8 cellular contexts compared by ENCODE assay signal in the genomic region with DNA sequence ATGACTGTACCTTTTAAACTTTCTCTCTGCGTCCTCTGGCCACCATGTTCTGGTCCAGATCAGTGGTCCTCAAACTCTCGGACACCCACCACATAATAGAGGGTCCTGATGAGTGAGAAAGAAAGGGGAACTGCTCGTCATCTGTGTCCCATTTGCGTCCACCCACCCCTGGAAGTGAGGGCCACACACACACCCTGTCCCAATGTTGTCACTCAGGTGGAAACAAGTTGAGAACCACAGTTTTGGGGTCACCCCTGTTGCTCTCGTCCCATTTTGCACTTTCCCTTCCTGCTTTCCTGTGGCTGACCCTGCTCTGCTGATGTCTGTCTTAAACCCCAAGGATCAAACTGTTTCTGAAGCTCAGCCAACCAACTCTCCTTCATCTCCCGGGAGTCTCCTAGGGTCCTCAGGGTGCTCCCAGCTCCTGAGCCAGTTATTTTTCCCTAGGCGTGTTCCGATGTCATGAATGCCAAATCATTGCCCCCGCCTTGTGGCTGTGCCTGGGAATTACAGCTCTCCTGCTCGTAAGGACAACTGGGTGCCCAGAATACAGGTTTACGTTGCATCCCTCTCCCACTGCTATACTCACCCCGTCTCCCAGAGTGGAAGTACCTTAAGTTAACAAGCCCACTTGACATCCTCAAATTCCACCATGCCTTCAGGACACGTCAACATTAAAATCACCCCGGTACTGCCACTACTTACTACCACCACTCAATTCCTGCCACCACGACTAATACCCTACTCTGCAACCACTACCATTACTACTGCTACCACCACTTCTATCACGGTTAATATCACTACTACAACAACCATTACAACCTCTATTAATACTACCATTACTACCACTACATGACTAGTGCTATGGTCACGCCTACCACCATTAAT. TPM values are rescaled to one million over a fixed set of nuclear protein-coding genes. Genes with fewer than 3 reads are reported as not detected.
A peak's percentile ranks its signal among the peaks of the same experiment; 100 is the strongest.
DNase-seq lines count a peak whose midpoint lies in the region; ATAC-seq and TF ChIP-seq lines count a peak whose summit lies in the region.

No MANE protein-coding gene starts in this region.

- CTCF ChIA-PET in Calu3 (lab: Charles Lee) (interaction anchor here (0.6 to 3.5 kb wide), 33 partner anchors 10 to 280 kb away, joined by 3 to 75 read pairs (median 6); partner anchors contain the start of genes HNF1B and SYNRG), Panc1 (lab: Charles Lee) (interaction anchor here (0.6 to 0.9 kb wide), 2 partner anchors 18 to 121 kb away, joined by 3 to 11 read pairs; no protein-coding TSS in a partner anchor)

- H3K27ac Mint-ChIP-seq in Calu3 (ENCODE audit: unreplicated experiment) (peak overlapping the region; percentile 3), brain (no peak overlapping the region)

- POLR2A ChIA-PET in Panc1 (lab: Charles Lee) = interaction anchor here (0.6 kb wide), 1 partner anchor 9 kb away, joined by 4 read pairs; no protein-coding TSS in a partner anchor

- 49% methylated on average over 17 of the region's 17 CpGs for WGBS in suprapubic skin

- H3K27me3 Mint-ChIP-seq in Calu3 (ENCODE audit: unreplicated experiment) (no peaks in the 10 kb centered on the region), brain (peaks cover 16% of the 10 kb centered on the region)

- in situ Hi-C loops in Panc1 (cut with HindIII; ENCODE audit: low pct_unique_long_range_greater_than_20kb, low sequenced_read_pairs) = no loop called here

- TF ChIP-seq EP300 in suprapubic skin (IDR thresholded peaks at IDR 0.05) = no peak

- peaks cover 26% of the 10 kb centered on the region for H3K4me1 Mint-ChIP-seq in Calu3 (ENCODE audit: low read depth, unreplicated experiment)
- H3K4me1 Mint-ChIP-seq in brain = no peaks in the 10 kb centered on the region

- no peak overlapping the region for H3K27ac ChIP-seq in Panc1 (ENCODE audit: low read length)
- no peak overlapping the region for H3K27ac ChIP-seq in suprapubic skin

- BruUV-seq in Calu3 (replicated peaks; lab: Mats Ljungman, UMichigan) (no TSS peak), Panc1 (replicated peaks; lab: Mats Ljungman, UMichigan) (no TSS peak)

- H3K27me3 ChIP-seq in Panc1 (ENCODE audit: control insufficient read depth, insufficient read depth, low read length) (no peaks in the 10 kb centered on the region), suprapubic skin (peaks cover 20% of the 10 kb centered on the region)

- H3K36me3 ChIP-seq in Panc1 (ENCODE audit: control insufficient read depth, insufficient read depth, low read length) (no peaks in the 10 kb centered on the region), suprapubic skin (no peaks in the 10 kb centered on the region)

- H3K9me3 ChIP-seq in Panc1 (ENCODE audit: control insufficient read depth, insufficient read depth, low read depth, low read length) (no peaks in the 10 kb centered on the region), suprapubic skin (no peaks in the 10 kb centered on the region)

- peaks cover 2% of the 10 kb centered on the region for H3K9me3 Mint-ChIP-seq in Calu3 (ENCODE audit: low read depth, unreplicated experiment)
- H3K9me3 Mint-ChIP-seq in brain = peaks cover 0 to 7% (median 0%) of the 10 kb centered on the region in 5 experiments

- peak; percentile 100 for TF ChIP-seq CTCF in Calu3 (IDR thresholded peaks at IDR 0.05; ENCODE audit: unreplicated experiment)
- TF ChIP-seq CTCF in Panc1 (IDR thresholded peaks at IDR 0.05) = peak; percentile 72
- TF ChIP-seq CTCF in brain (conservative IDR thresholded peaks at IDR 0.05) = peak; percentile 62 to 74
- TF ChIP-seq CTCF in suprapubic skin (IDR thresholded peaks at IDR 0.05) = peak; percentile 23 to 60

- H3K4me3 Mint-ChIP-seq in Calu3 (ENCODE audit: low read depth, unreplicated experiment) (no peak overlapping the region), brain (no peak overlapping the region)

- ATAC-seq in Panc1 = peak; percentile 60; the same call in 1 of the 2 replicates
- ATAC-seq in HG03571 (IDR thresholded peaks at IDR 0.05; ENCODE audit: unreplicated experiment) = no peak
- no peak for ATAC-seq in GM19455 (IDR thresholded peaks at IDR 0.05; ENCODE audit: unreplicated experiment)

- H3K4me1 ChIP-seq in Panc1 (ENCODE audit: control insufficient read depth, insufficient read depth, low read length) (no peaks in the 10 kb centered on the region), suprapubic skin (no peaks in the 10 kb centered on the region)

- DNase-seq in Calu3 (peak; percentile 98), HuH-7 (ENCODE audit: low spot score) (peak; percentile 56), Panc1 (ENCODE audit: low read depth, low spot score) (peak; percentile 30), kidney tubule cell (ENCODE audit: low spot score) (peak; percentile 78), suprapubic skin (ENCODE audit: low spot score in 2 of 2) (no peak)

- intact Hi-C loops in Calu3 (cut with micrococcal nuclease; ENCODE audit: unreplicated experiment) (loop anchor here (1.0 to 2.0 kb wide), 5 partner anchors 12 to 121 kb away; no protein-coding TSS in a partner anchor), Panc1 (cut with micrococcal nuclease; ENCODE audit: unreplicated experiment) (loop anchor here (10.0 kb wide), 1 partner anchor 116 kb away; no protein-coding TSS in a partner anchor)

- H3K36me3 Mint-ChIP-seq in Calu3 (ENCODE audit: insufficient read depth, unreplicated experiment) = no peaks in the 10 kb centered on the region
- no peaks in the 10 kb centered on the region for H3K36me3 Mint-ChIP-seq in brain

- no peak for TF ChIP-seq POLR2A in suprapubic skin (IDR thresholded peaks at IDR 0.05)

- H3K4me3 ChIP-seq in Panc1 (ENCODE audit: low read depth in 2 of 2, low read length in 2 of 2) = no peak overlapping the region
- no peak overlapping the region for H3K4me3 ChIP-seq in suprapubic skin

RNA-seq across cellular contexts. Expression of gene HNF1B, which starts 26.0 kb away (rescaled TPM):
- total RNA-seq in Calu3 (2022) (127 and 130 TPM in 2 replicates), Panc1 (2021; ENCODE audit: unreplicated experiment) (not detected), suprapubic skin (not detected)
- not detected for polyA plus RNA-seq in Panc1 (2012; ENCODE audit: insufficient read length)
- 0.61 TPM for polyA plus RNA-seq in brain (ENCODE audit: insufficient read depth, low read depth, low replicate concordance)

Comparison
In these comparisons a context has a peak if more than half of its experiments do, and no peak if none do; other contexts are left out.
1. DNase-seq: peak in Calu3 (single experiment), HuH-7 (single experiment), Panc1 (single experiment) and kidney tubule cell (single experiment); none in suprapubic skin (0 of 2).
2. CTCF ChIP-seq: peak in every context shown above with its lines; median percentile 100 in Calu3; 72 in Panc1; 68 in brain; 42 in suprapubic skin.
3. RNA of gene HNF1B, which starts 26.0 kb away (total RNA-seq): 127 to 130 TPM in Calu3; not detected in Panc1 (single experiment) and not detected in suprapubic skin; every median in the first group is over 100 times any median in the second.